Comparison of ENCODE assay signal across 14 cellular contexts in genomic region chr4:82357640-82358039, GRCh38. TPM values are rescaled to one million over a fixed set of nuclear protein-coding genes. Genes with fewer than 3 reads are reported as not detected.
DNase-seq lines count a peak whose midpoint lies in the region; ATAC-seq and TF ChIP-seq lines count a peak whose summit lies in the region.
"Had no signal": no experiment of that assay in that cellular context is flagged by ENCODE, and none has a peak within 500 bp of the region (broad histone marks: within the 10 kb centered on the region; RNA-seq: fewer than 3 reads in every experiment).

No MANE protein-coding gene starts in this region.

- TF ChIP-seq CTCF in MCF 10A (IDR thresholded peaks at IDR 0.05; ENCODE audit: unreplicated experiment) (no peak), breast epithelium (IDR thresholded peaks at IDR 0.05) (no peak), vagina (IDR thresholded peaks at IDR 0.05) (no peak)

- peak overlapping the region; percentile 73 for H3K27ac Mint-ChIP-seq in MCF 10A (ENCODE audit: low read depth, unreplicated experiment)
- peak overlapping the region; percentile 53 for H3K27ac Mint-ChIP-seq in T-helper 2 cell treated with Interferon-gamma antibody and Interleukin-4, amounts not matched to agents 5 μg/mL and 100 μg/mL, for 36 hours
- H3K27ac Mint-ChIP-seq in effector memory CD8-positive, alpha-beta T cell: peak overlapping the region; percentile 17 to 42
- H3K27ac Mint-ChIP-seq: HFFc6 had no signal

- no peaks in the 10 kb centered on the region for H3K27me3 Mint-ChIP-seq in MCF 10A (ENCODE audit: insufficient read depth, unreplicated experiment)
- no peaks in the 10 kb centered on the region for H3K27me3 Mint-ChIP-seq in T-helper 2 cell treated with Interferon-gamma antibody and Interleukin-4, amounts not matched to agents 5 μg/mL and 100 μg/mL, for 36 hours (ENCODE audit: low read depth)
- H3K27me3 Mint-ChIP-seq in effector memory CD8-positive, alpha-beta T cell: no peaks in the 10 kb centered on the region

- CTCF ChIA-PET in MCF 10A (lab: Yijun Ruan, JAX): interaction anchor here (0.8 kb wide), 1 partner anchor 9 kb away, joined by 3 read pairs; no protein-coding TSS in a partner anchor

- H3K4me1 ChIP-seq in breast epithelium (peaks cover 0 to 10% of the 10 kb centered on the region in 2 donors), vagina (peaks cover 70% of the 10 kb centered on the region)
- H3K4me1 ChIP-seq: testis had no signal

- H3K36me3 ChIP-seq in breast epithelium (no peaks in the 10 kb centered on the region), vagina (peaks cover 0 to 45% of the 10 kb centered on the region in 2 donors)

- peaks cover 76% of the 10 kb centered on the region for H3K36me3 Mint-ChIP-seq in MCF 10A (ENCODE audit: insufficient read depth, unreplicated experiment)
- H3K36me3 Mint-ChIP-seq in T-helper 2 cell treated with Interferon-gamma antibody and Interleukin-4, amounts not matched to agents 5 μg/mL and 100 μg/mL, for 36 hours (ENCODE audit: low read depth): peaks cover 66% of the 10 kb centered on the region
- peaks cover 74% of the 10 kb centered on the region for H3K36me3 Mint-ChIP-seq in effector memory CD8-positive, alpha-beta T cell (ENCODE audit: insufficient read depth)

- ATAC-seq in effector memory CD8-positive, alpha-beta T cell (replicated peaks): no peak

- intact Hi-C loops in MCF 10A (cut with micrococcal nuclease) (no loop called here), breast epithelium (cut with DNase I; ENCODE audit: low total_unique reads) (no loop called here), vagina (cut with DNase I) (no loop called here)

- POLR2A ChIA-PET in MCF 10A (lab: Yijun Ruan, JAX): interaction anchor here (0.5 to 1.5 kb wide), 4 partner anchors 14 to 529 kb away, joined by 3 to 8 read pairs (median 3); no protein-coding TSS in a partner anchor

- peaks cover 24% of the 10 kb centered on the region for H3K4me1 Mint-ChIP-seq in MCF 10A (ENCODE audit: insufficient read depth, unreplicated experiment)
- peaks cover 68% of the 10 kb centered on the region for H3K4me1 Mint-ChIP-seq in T-helper 2 cell treated with Interferon-gamma antibody and Interleukin-4, amounts not matched to agents 5 μg/mL and 100 μg/mL, for 36 hours (ENCODE audit: low read depth)
- peaks cover 46 to 75% of the 10 kb centered on the region in 2 donors for H3K4me1 Mint-ChIP-seq in effector memory CD8-positive, alpha-beta T cell (ENCODE audit: low read depth in 2 of 2)

- H3K27ac ChIP-seq in breast epithelium (no peak overlapping the region), vagina (no peak overlapping the region)
- H3K27ac ChIP-seq: testis had no signal

- H3K4me3 ChIP-seq in breast epithelium (no peak overlapping the region), vagina (no peak overlapping the region)
- H3K4me3 ChIP-seq: testis had no signal

- no peak for DNase-seq in MCF 10A (ENCODE audit: unreplicated experiment)
- DNase-seq in breast epithelium (ENCODE audit: low spot score in 2 of 2): no peak
- DNase-seq in T-helper 2 cell treated with Interferon-gamma antibody and Interleukin-4, amounts not matched to agents 5 μg/mL and 100 μg/mL, for 36 hours (ENCODE audit: low spot score): no peak
- no peak for DNase-seq in effector memory CD8-positive, alpha-beta T cell
- no peak for DNase-seq in anterior cingulate cortex (lab: John Stamatoyannopoulos, UW)
- DNase-seq in NCI-H774 (lab: John Stamatoyannopoulos, UW): no peak
- DNase-seq in vagina (ENCODE audit: extremely low spot score in 2 of 2): no peak
- DNase-seq: activated effector memory CD4-positive, alpha-beta T cell treated with Interleukin-2 at 50 U/mL for 16 hours; HFFc6; NCI-H1092 treated with DMSO at 0.1 percent for 48 hours; NCI-H2081 treated with DMSO at 0.1 percent for 48 hours; nucleus accumbens; stimulated activated CD8-positive, alpha-beta memory T cell treated with anti-CD3 and anti-CD28 coated beads, Interleukin-4, amount 100 ng/mL, for 48 hours; testis had no signal

- no TSS peak for BruUV-seq in MCF 10A (replicated peaks; lab: Mats Ljungman, UMichigan)

- H3K27me3 ChIP-seq in breast epithelium (no peaks in the 10 kb centered on the region), vagina (no peaks in the 10 kb centered on the region)
- H3K27me3 ChIP-seq: testis had no signal

- no peaks in the 10 kb centered on the region for H3K9me3 ChIP-seq in breast epithelium
- H3K9me3 ChIP-seq in vagina: no peaks in the 10 kb centered on the region
- H3K9me3 ChIP-seq: testis had no signal

- H3K4me3 Mint-ChIP-seq in MCF 10A (ENCODE audit: unreplicated experiment): no peak overlapping the region
- H3K4me3 Mint-ChIP-seq in T-helper 2 cell treated with Interferon-gamma antibody and Interleukin-4, amounts not matched to agents 5 μg/mL and 100 μg/mL, for 36 hours: peak overlapping the region; percentile 27
- peak overlapping the region; percentile 25 to 31 for H3K4me3 Mint-ChIP-seq in effector memory CD8-positive, alpha-beta T cell
- H3K4me3 Mint-ChIP-seq: HFFc6 had no signal

- no peaks in the 10 kb centered on the region for H3K9me3 Mint-ChIP-seq in MCF 10A (ENCODE audit: unreplicated experiment)
- H3K9me3 Mint-ChIP-seq in T-helper 2 cell treated with Interferon-gamma antibody and Interleukin-4, amounts not matched to agents 5 μg/mL and 100 μg/mL, for 36 hours: no peaks in the 10 kb centered on the region
- H3K9me3 Mint-ChIP-seq in effector memory CD8-positive, alpha-beta T cell: no peaks in the 10 kb centered on the region
- H3K9me3 Mint-ChIP-seq: HFFc6 had no signal

- TF ChIP-seq POLR2A in breast epithelium (IDR thresholded peaks at IDR 0.05) (no peak), vagina (IDR thresholded peaks at IDR 0.05) (no peak)

RNA-seq across cellular contexts. Expression of gene HNRNPD, which starts 16.2 kb away (rescaled TPM):
- total RNA-seq in MCF 10A (2022) (190 and 308 TPM in 2 replicates), breast epithelium (100 to 1,000 TPM in 2 of 3 donors, 10 to 100 TPM in 1; 85.1 to 130 (median 122) TPM), vagina (91.8 TPM)
